ENCODE assay signal across 9 cellular contexts in genomic region chr11:35237860-35238715, GRCh38.
DNase-seq lines count a peak whose midpoint lies in the region; ATAC-seq and TF ChIP-seq lines count a peak whose summit lies in the region.
"Had no signal": no experiment of that assay in that cellular context is flagged by ENCODE, and none has a peak within 500 bp of the region (broad histone marks: within the 10 kb centered on the region; RNA-seq: fewer than 3 reads in every experiment).

No MANE protein-coding gene starts in this region.

- no peak overlapping the region for H3K27ac Mint-ChIP-seq in brain

- DNase-seq in ELF-1 (ENCODE audit: low read depth, low spot score) (peak; percentile 85), SHP77 (lab: John Stamatoyannopoulos, UW) (peak; percentile 35 to 70), left lobe of liver (ENCODE audit: low spot score) (no peak), mesenchymal stem cell (no peak)
- DNase-seq in stimulated activated naive CD4-positive, alpha-beta T cell treated with Interleukin-2 at 50 U/mL for 16 hours (lab: John Stamatoyannopoulos, UW): peak; percentile 24

- H2BK120ac ChIP-seq in mesenchymal stem cell (ENCODE audit: low read depth, low read length): no peak overlapping the region

- no peaks in the 10 kb centered on the region for H3K9me3 ChIP-seq in mesenchymal stem cell (ENCODE audit: control insufficient read depth, low read length)

- 78% methylated on average over 14 of the region's 15 CpGs for WGBS in mesenchymal stem cell

- H3K4me3 Mint-ChIP-seq in brain: no peak overlapping the region

- H2BK5ac ChIP-seq in mesenchymal stem cell (ENCODE audit: low read depth, low read length, poor library complexity, severe bottlenecking): no peak overlapping the region

- no peaks in the 10 kb centered on the region for H3K79me1 ChIP-seq in mesenchymal stem cell (replicated peaks; ENCODE audit: low read length, poor library complexity, severe bottlenecking)

- peaks cover 3 to 20% (median 15%) of the 10 kb centered on the region in 5 experiments for H3K9me3 Mint-ChIP-seq in brain

- H3K36me3 Mint-ChIP-seq in brain: peaks cover 9% of the 10 kb centered on the region

- H3K9ac ChIP-seq in mesenchymal stem cell (ENCODE audit: low read length): no peak overlapping the region

- H3K27me3 ChIP-seq in mesenchymal stem cell (ENCODE audit: control insufficient read depth in 1 of 2, insufficient read depth in 1 of 2, low read length in 2 of 2): no peaks in the 10 kb centered on the region

- H3K4ac ChIP-seq in mesenchymal stem cell (ENCODE audit: low read depth in 1 of 2, low read length in 2 of 2): no peak overlapping the region

- TF ChIP-seq CTCF in LNCAP (IDR thresholded peaks at IDR 0.05) (peak; percentile 85), brain (conservative IDR thresholded peaks at IDR 0.05) (peak; percentile 57 to 74)

- no peak overlapping the region for H4K91ac ChIP-seq in mesenchymal stem cell (ENCODE audit: low read length)

- no peak overlapping the region for H3K23ac ChIP-seq in mesenchymal stem cell (ENCODE audit: low read length in 2 of 2)

- no peak overlapping the region for H3K4me2 ChIP-seq in mesenchymal stem cell (ENCODE audit: low read length, poor library complexity, severe bottlenecking)

- no peak overlapping the region for H2BK12ac ChIP-seq in mesenchymal stem cell (ENCODE audit: low read length in 2 of 2)

- H3K27me3 Mint-ChIP-seq in brain: peaks cover 3% of the 10 kb centered on the region

- H3K18ac ChIP-seq in mesenchymal stem cell (ENCODE audit: low read depth in 1 of 2, low read length in 2 of 2): no peak overlapping the region

- H2AFZ ChIP-seq in mesenchymal stem cell (ENCODE audit: low read depth, low read length): no peak overlapping the region

- no peaks in the 10 kb centered on the region for H3K36me3 ChIP-seq in mesenchymal stem cell (ENCODE audit: control insufficient read depth in 1 of 2, insufficient read depth in 2 of 2, low read depth in 1 of 2, low read length in 2 of 2)

- no peak overlapping the region for H3K14ac ChIP-seq in mesenchymal stem cell (ENCODE audit: low read length in 2 of 2)

- peak; percentile 86 for ATAC-seq in left lobe of liver
- ATAC-seq in GM18520 (IDR thresholded peaks at IDR 0.05; ENCODE audit: unreplicated experiment): no peak
- ATAC-seq: activated naive CD4-positive, alpha-beta T cell treated with anti-CD3 and anti-CD28 coated beads, Interleukin-2, amount 50 U/mL, for 72 hours had no signal

- no peak overlapping the region for H2AK5ac ChIP-seq in mesenchymal stem cell (ENCODE audit: low read length, severe bottlenecking)

- H3K27ac ChIP-seq in mesenchymal stem cell (ENCODE audit: low read length, poor library complexity, severe bottlenecking): no peak overlapping the region

- H4K8ac ChIP-seq in mesenchymal stem cell (ENCODE audit: low read length): no peak overlapping the region

- H3K4me1 Mint-ChIP-seq in brain: peaks cover 10% of the 10 kb centered on the region

- no peak overlapping the region for H2BK15ac ChIP-seq in mesenchymal stem cell (ENCODE audit: low read depth, poor library complexity, severe bottlenecking)

- peaks cover 2% of the 10 kb centered on the region for H3K4me1 ChIP-seq in mesenchymal stem cell (ENCODE audit: control insufficient read depth, insufficient read depth, low read depth, low read length)

- no peak overlapping the region for H3K4me3 ChIP-seq in mesenchymal stem cell (ENCODE audit: insufficient read depth in 1 of 2, low read depth in 1 of 2, low read length in 2 of 2)

Comparison
In these comparisons a context has a peak if more than half of its experiments do, and no peak if none do; other contexts are left out.
1. DNase-seq: peak in ELF-1 (single experiment), SHP77 (2 of 2) and stimulated activated naive CD4-positive, alpha-beta T cell treated with Interleukin-2 at 50 U/mL for 16 hours (single experiment); none in left lobe of liver (single experiment) and mesenchymal stem cell (single experiment).